In genomic region chr4:115294717-115295116, GRCh38 we compare ENCODE assay signal across 23 cellular contexts.
DNase-seq lines count a peak whose midpoint lies in the region; ATAC-seq, FAIRE-seq and TF ChIP-seq lines count a peak whose summit lies in the region.
"Had no signal": no experiment of that assay in that cellular context is flagged by ENCODE, and none has a peak within 500 bp of the region (broad histone marks: within the 10 kb centered on the region; RNA-seq: fewer than 3 reads in every experiment).

No MANE protein-coding gene starts in this region.

- H3K4me3 ChIP-seq in A549 (no peak overlapping the region), IMR-90 (ENCODE audit: insufficient read depth, low read depth, low read length) (no peak overlapping the region), kidney (ENCODE audit: low read length in 2 of 2) (no peak overlapping the region)
- H3K4me3 ChIP-seq: BLaER1 treated with 17β-estradiol and CSF1 and Interleukin-3, amounts not matched to agents 10 nM and 100 nM; GM23338 had no signal

- CTCF ChIA-PET in A549 (lab: Yijun Ruan, JAX): no interaction called here
- CTCF ChIA-PET in IMR-90 (lab: Yijun Ruan, JAX): no interaction called here

- H2BK15ac ChIP-seq in IMR-90 (ENCODE audit: low read depth, low read length): no peak overlapping the region

- no peak overlapping the region for H3K56ac ChIP-seq in IMR-90 (ENCODE audit: extremely low read depth, insufficient read depth, low read length)

- no peaks in the 10 kb centered on the region for H3K27me3 ChIP-seq in IMR-90 (ENCODE audit: control insufficient read depth, insufficient read depth, low read length)
- H3K27me3 ChIP-seq: BE2C; BLaER1 treated with 17β-estradiol and CSF1 and Interleukin-3, amounts not matched to agents 10 nM and 100 nM had no signal

- TF ChIP-seq RAD21 in A549 (conservative IDR thresholded peaks at IDR 0.05 in 1 of 2, IDR thresholded peaks at IDR 0.05 in 1 of 2) (no peak), IMR-90 (IDR thresholded peaks at IDR 0.05; ENCODE audit: low read length) (no peak)

- TF ChIP-seq POLR2A in A549 (IDR thresholded peaks at IDR 0.05; ENCODE audit: low read length) (no peak), IMR-90 (IDR thresholded peaks at IDR 0.05; ENCODE audit: low read depth, low read length) (no peak)

- FAIRE-seq in A549 (lab: Jason Lieb, UNC) (no peak), colon (lab: Jason Lieb, UNC) (peak; percentile 77), kidney (lab: Jason Lieb, UNC) (peak; percentile 82)
- FAIRE-seq: D721Med, GM12891, GM18507 had no signal

- H3K4me1 ChIP-seq in A549 (no peaks in the 10 kb centered on the region), IMR-90 (ENCODE audit: control insufficient read depth, insufficient read depth, low read length) (no peaks in the 10 kb centered on the region), kidney (ENCODE audit: control insufficient read depth in 1 of 2, insufficient read depth in 1 of 2, low read depth in 1 of 2, low read length in 2 of 2) (no peaks in the 10 kb centered on the region)
- H3K4me1 ChIP-seq: BE2C had no signal

- POLR2A ChIA-PET in A549 (lab: Yijun Ruan, JAX) (no interaction called here), IMR-90 (lab: Charles Lee; ENCODE audit: unreplicated experiment) (no interaction called here)

- H4K5ac ChIP-seq in IMR-90 (ENCODE audit: low read depth, low read length): no peak overlapping the region

- H3K4me2 ChIP-seq in A549 (no peak overlapping the region), IMR-90 (ENCODE audit: low read depth, low read length) (no peak overlapping the region)
- H3K4me2 ChIP-seq: BLaER1 treated with 17β-estradiol and CSF1 and Interleukin-3, amounts not matched to agents 10 nM and 100 nM; GM23338 had no signal

- H2BK120ac ChIP-seq in IMR-90 (ENCODE audit: low read depth, low read length): no peak overlapping the region

- H4K8ac ChIP-seq in IMR-90 (ENCODE audit: low read depth in 2 of 2, low read length in 2 of 2): no peak overlapping the region

- 6% methylated on average over 1 of the region's 1 CpG for WGBS in A549 (ENCODE audit: missing lambda C conversion rate)
- no CpG with 5 or more reads among the region's 1 CpG for WGBS in IMR-90 (ENCODE audit: extremely low coverage in 2 of 2, insufficient read length in 1 of 2), 2 experiments

- no peaks in the 10 kb centered on the region for H3K9me1 ChIP-seq in IMR-90 (ENCODE audit: insufficient read depth, low read length)

- no peaks in the 10 kb centered on the region for H3K9me3 ChIP-seq in A549
- H3K9me3 ChIP-seq in IMR-90 (ENCODE audit: control insufficient read depth, insufficient read depth, low read length): 0 out of 2 replicates have a peak, but pooled peaks cover 4% of the 10 kb centered on the region
- no peaks in the 10 kb centered on the region for H3K9me3 ChIP-seq in kidney (ENCODE audit: control insufficient read depth in 1 of 2, low read length in 2 of 2)
- H3K9me3 ChIP-seq: BE2C had no signal

- no peak overlapping the region for H2AK9ac ChIP-seq in IMR-90 (replicated peaks; ENCODE audit: low read depth, low read length, poor library complexity)

- H3K9ac ChIP-seq in IMR-90 (ENCODE audit: low read depth, low read length) (no peak overlapping the region), kidney (ENCODE audit: low read length in 2 of 2) (no peak overlapping the region)
- H3K9ac ChIP-seq: BLaER1 treated with 17β-estradiol and CSF1 and Interleukin-3, amounts not matched to agents 10 nM and 100 nM had no signal

- intact Hi-C loops in IMR-90 (cut with micrococcal nuclease) (no loop called here), kidney (cut with DNase I) (no loop called here)

- TF ChIP-seq EP300 in A549 (IDR thresholded peaks at IDR 0.05): no peak

- in situ Hi-C loops in IMR-90 (cut with MboI; ENCODE audit: low sequenced_read_pairs): no loop called here

- no peaks in the 10 kb centered on the region for H3K79me1 ChIP-seq in IMR-90 (ENCODE audit: low read depth in 1 of 2, low read length in 2 of 2)

- DNase-seq in A549 (ENCODE audit: low read depth in 1 of 2, low spot score in 1 of 2) (no peak), IMR-90 (no peak), kidney (no peak), NCI-H2029 treated with DMSO at 0.1 percent for 48 hours (lab: John Stamatoyannopoulos, UW) (no peak), globus pallidus (ENCODE audit: low spot score) (no peak)
- DNase-seq: ACHN; AML-193; BE2C; CD4-positive, alpha-beta T cell; CD8-positive, alpha-beta memory T cell; DMS 273 treated with DMSO at 0.1 percent for 48 hours; DMS79; EL; GF-D8; H9 had no signal

- H3K27ac ChIP-seq in A549 (no peak overlapping the region), IMR-90 (ENCODE audit: insufficient read depth, low read length) (no peak overlapping the region), kidney (ENCODE audit: low read depth in 2 of 2, low read length in 2 of 2) (no peak overlapping the region)
- H3K27ac ChIP-seq: BLaER1 treated with 17β-estradiol and CSF1 and Interleukin-3, amounts not matched to agents 10 nM and 100 nM had no signal

- dilution Hi-C loops in IMR-90 (cut with HindIII; ENCODE audit: low sequenced_read_pairs, unreplicated experiment): no loop called here

- H4K20me1 ChIP-seq in IMR-90 (ENCODE audit: insufficient read depth, low read length): no peaks in the 10 kb centered on the region
- H4K20me1 ChIP-seq: BLaER1 treated with 17β-estradiol and CSF1 and Interleukin-3, amounts not matched to agents 10 nM and 100 nM had no signal

- H3K14ac ChIP-seq in IMR-90 (replicated peaks; ENCODE audit: low read depth, low read length): no peak overlapping the region

- no peak overlapping the region for H3K18ac ChIP-seq in IMR-90 (ENCODE audit: low read depth, low read length)

- H3K23ac ChIP-seq in IMR-90 (ENCODE audit: low read depth, low read length): no peak overlapping the region

- no peak overlapping the region for H2BK20ac ChIP-seq in IMR-90 (ENCODE audit: low read depth, low read length)

- no peak overlapping the region for H3K4ac ChIP-seq in IMR-90 (ENCODE audit: low read depth, low read length)

- H4K91ac ChIP-seq in IMR-90 (ENCODE audit: insufficient read depth, low read depth, low read length): no peak overlapping the region

- no peak overlapping the region for H2AFZ ChIP-seq in IMR-90 (replicated peaks; ENCODE audit: low read length, poor library complexity)
- H2AFZ ChIP-seq: GM23338 had no signal

- TF ChIP-seq CTCF in A549 (IDR thresholded peaks at IDR 0.05) (no peak), IMR-90 (conservative IDR thresholded peaks at IDR 0.05; ENCODE audit: low read depth, low read length) (no peak), kidney (IDR thresholded peaks at IDR 0.05; ENCODE audit: borderline replicate concordance, extremely low read depth, insufficient read depth) (no peak)

- no peak overlapping the region for H2AK5ac ChIP-seq in IMR-90 (ENCODE audit: low read depth, low read length)

- ATAC-seq in A549: no peak
- no peak for ATAC-seq in IMR-90 (ENCODE audit: low read depth)
- no peak for ATAC-seq in HG02798 (IDR thresholded peaks at IDR 0.05; ENCODE audit: poor library complexity, unreplicated experiment)
- ATAC-seq: GM23338, HCT116 had no signal

- BruUV-seq in IMR-90 (replicated peaks; lab: Mats Ljungman, UMichigan): no TSS peak

- H2BK5ac ChIP-seq in IMR-90 (ENCODE audit: low read depth, low read length, poor library complexity, severe bottlenecking): no peak overlapping the region

- H3K36me3 ChIP-seq in IMR-90 (ENCODE audit: control insufficient read depth, insufficient read depth, low read length): no peaks in the 10 kb centered on the region
- no peaks in the 10 kb centered on the region for H3K36me3 ChIP-seq in kidney (ENCODE audit: control insufficient read depth in 1 of 2, insufficient read depth in 2 of 2, low read length in 2 of 2)
- H3K36me3 ChIP-seq: BE2C; BLaER1 treated with 17β-estradiol and CSF1 and Interleukin-3, amounts not matched to agents 10 nM and 100 nM had no signal

TF ChIP-seq in A549, 52 proteins besides CTCF, POLR2A, EP300 and RAD21:
- TF ChIP-seq TFCP2L1 (CRISPR knock-in tag; IDR thresholded peaks at IDR 0.05): no peak
- TF ChIP-seq MAZ (IDR thresholded peaks at IDR 0.05; ENCODE audit: borderline replicate concordance, low read depth, low read length): no peak
- TF ChIP-seq MAFK (IDR thresholded peaks at IDR 0.05; ENCODE audit: partially characterized antibody): peak; percentile 6
- no peak for TF ChIP-seq NPAS2 (CRISPR knock-in tag; IDR thresholded peaks at IDR 0.05; ENCODE audit: borderline replicate concordance)
- no peak for TF ChIP-seq ELK1 (IDR thresholded peaks at IDR 0.05; ENCODE audit: low read depth, low read length)

TF ChIP-seq in IMR-90, 13 proteins besides CTCF, POLR2A, EP300 and RAD21:
- no peak for TF ChIP-seq MXI1 (IDR thresholded peaks at IDR 0.05; ENCODE audit: borderline replicate concordance, low read depth, low read length)
- TF ChIP-seq MAFK (IDR thresholded peaks at IDR 0.05; ENCODE audit: low read depth, low read length): peak; percentile 25; the same call in 1 of the 2 replicates
